1 cellular context compared by ENCODE assay signal in the genomic region with DNA sequence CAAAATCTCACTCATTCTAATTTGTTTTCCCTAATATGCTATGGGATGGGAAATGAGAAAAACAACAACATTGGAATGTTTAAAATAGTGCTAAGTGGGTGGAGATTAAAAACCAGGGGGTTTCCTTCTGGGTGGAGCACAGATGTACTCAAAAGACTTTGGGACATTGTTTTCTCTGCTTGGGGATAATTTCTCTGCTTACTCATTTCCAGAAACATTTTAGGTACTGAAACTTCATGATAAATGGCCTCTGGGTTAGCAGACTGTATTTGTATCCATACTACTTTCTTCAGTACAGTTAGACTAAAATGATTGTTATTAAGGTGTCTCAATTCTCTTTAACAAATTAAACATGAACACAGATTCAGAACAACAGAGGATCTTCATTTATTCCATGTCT.
TF ChIP-seq lines count a peak whose summit lies in the region.

No MANE protein-coding gene starts in this region.

TF ChIP-seq in GM12878, 131 proteins besides CTCF, POLR2A, EP300 and RAD21 (continued from another document and continues in another):
- TF ChIP-seq, protein P1, sequence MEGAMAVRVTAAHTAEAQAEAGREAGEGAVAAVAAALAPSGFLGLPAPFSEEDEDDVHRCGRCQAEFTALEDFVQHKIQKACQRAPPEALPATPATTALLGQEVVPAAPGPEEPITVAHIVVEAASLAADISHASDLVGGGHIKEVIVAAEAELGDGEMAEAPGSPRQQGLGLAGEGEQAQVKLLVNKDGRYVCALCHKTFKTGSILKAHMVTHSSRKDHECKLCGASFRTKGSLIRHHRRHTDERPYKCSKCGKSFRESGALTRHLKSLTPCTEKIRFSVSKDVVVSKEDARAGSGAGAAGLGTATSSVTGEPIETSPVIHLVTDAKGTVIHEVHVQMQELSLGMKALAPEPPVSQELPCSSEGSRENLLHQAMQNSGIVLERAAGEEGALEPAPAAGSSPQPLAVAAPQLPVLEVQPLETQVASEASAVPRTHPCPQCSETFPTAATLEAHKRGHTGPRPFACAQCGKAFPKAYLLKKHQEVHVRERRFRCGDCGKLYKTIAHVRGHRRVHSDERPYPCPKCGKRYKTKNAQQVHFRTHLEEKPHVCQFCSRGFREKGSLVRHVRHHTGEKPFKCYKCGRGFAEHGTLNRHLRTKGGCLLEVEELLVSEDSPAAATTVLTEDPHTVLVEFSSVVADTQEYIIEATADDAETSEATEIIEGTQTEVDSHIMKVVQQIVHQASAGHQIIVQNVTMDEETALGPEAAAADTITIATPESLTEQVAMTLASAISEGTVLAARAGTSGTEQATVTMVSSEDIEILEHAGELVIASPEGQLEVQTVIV (IDR thresholded peaks at IDR 0.05; ENCODE audit: borderline replicate concordance, partially characterized antibody): no peak
- TF ChIP-seq CHD2 (IDR thresholded peaks at IDR 0.05; ENCODE audit: borderline replicate concordance, low read depth, low read length): peak; percentile 26; the same call in 1 of the 2 replicates
- TF ChIP-seq NBN (IDR thresholded peaks at IDR 0.05): no peak; the same call in 1 of the 2 replicates
- TF ChIP-seq, protein P2, sequence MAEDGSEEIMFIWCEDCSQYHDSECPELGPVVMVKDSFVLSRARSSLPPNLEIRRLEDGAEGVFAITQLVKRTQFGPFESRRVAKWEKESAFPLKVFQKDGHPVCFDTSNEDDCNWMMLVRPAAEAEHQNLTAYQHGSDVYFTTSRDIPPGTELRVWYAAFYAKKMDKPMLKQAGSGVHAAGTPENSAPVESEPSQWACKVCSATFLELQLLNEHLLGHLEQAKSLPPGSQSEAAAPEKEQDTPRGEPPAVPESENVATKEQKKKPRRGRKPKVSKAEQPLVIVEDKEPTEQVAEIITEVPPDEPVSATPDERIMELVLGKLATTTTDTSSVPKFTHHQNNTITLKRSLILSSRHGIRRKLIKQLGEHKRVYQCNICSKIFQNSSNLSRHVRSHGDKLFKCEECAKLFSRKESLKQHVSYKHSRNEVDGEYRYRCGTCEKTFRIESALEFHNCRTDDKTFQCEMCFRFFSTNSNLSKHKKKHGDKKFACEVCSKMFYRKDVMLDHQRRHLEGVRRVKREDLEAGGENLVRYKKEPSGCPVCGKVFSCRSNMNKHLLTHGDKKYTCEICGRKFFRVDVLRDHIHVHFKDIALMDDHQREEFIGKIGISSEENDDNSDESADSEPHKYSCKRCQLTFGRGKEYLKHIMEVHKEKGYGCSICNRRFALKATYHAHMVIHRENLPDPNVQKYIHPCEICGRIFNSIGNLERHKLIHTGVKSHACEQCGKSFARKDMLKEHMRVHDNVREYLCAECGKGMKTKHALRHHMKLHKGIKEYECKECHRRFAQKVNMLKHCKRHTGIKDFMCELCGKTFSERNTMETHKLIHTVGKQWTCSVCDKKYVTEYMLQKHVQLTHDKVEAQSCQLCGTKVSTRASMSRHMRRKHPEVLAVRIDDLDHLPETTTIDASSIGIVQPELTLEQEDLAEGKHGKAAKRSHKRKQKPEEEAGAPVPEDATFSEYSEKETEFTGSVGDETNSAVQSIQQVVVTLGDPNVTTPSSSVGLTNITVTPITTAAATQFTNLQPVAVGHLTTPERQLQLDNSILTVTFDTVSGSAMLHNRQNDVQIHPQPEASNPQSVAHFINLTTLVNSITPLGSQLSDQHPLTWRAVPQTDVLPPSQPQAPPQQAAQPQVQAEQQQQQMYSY (CRISPR knock-in tag; IDR thresholded peaks at IDR 0.05): no peak
- TF ChIP-seq NFYA (IDR thresholded peaks at IDR 0.05; ENCODE audit: borderline replicate concordance, low read depth, low read length): no peak
- peak; percentile 76; the same call in 1 of the 2 replicates for TF ChIP-seq MTA3 (IDR thresholded peaks at IDR 0.05; ENCODE audit: borderline replicate concordance, low read length)
- no peak for TF ChIP-seq POLR2AphosphoS2 (IDR thresholded peaks at IDR 0.05; ENCODE audit: low read depth, low read length)
- TF ChIP-seq, protein P3, sequence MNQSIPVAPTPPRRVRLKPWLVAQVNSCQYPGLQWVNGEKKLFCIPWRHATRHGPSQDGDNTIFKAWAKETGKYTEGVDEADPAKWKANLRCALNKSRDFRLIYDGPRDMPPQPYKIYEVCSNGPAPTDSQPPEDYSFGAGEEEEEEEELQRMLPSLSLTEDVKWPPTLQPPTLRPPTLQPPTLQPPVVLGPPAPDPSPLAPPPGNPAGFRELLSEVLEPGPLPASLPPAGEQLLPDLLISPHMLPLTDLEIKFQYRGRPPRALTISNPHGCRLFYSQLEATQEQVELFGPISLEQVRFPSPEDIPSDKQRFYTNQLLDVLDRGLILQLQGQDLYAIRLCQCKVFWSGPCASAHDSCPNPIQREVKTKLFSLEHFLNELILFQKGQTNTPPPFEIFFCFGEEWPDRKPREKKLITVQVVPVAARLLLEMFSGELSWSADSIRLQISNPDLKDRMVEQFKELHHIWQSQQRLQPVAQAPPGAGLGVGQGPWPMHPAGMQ (IDR thresholded peaks at IDR 0.05; ENCODE audit: borderline replicate concordance): no peak
- TF ChIP-seq, protein P4, sequence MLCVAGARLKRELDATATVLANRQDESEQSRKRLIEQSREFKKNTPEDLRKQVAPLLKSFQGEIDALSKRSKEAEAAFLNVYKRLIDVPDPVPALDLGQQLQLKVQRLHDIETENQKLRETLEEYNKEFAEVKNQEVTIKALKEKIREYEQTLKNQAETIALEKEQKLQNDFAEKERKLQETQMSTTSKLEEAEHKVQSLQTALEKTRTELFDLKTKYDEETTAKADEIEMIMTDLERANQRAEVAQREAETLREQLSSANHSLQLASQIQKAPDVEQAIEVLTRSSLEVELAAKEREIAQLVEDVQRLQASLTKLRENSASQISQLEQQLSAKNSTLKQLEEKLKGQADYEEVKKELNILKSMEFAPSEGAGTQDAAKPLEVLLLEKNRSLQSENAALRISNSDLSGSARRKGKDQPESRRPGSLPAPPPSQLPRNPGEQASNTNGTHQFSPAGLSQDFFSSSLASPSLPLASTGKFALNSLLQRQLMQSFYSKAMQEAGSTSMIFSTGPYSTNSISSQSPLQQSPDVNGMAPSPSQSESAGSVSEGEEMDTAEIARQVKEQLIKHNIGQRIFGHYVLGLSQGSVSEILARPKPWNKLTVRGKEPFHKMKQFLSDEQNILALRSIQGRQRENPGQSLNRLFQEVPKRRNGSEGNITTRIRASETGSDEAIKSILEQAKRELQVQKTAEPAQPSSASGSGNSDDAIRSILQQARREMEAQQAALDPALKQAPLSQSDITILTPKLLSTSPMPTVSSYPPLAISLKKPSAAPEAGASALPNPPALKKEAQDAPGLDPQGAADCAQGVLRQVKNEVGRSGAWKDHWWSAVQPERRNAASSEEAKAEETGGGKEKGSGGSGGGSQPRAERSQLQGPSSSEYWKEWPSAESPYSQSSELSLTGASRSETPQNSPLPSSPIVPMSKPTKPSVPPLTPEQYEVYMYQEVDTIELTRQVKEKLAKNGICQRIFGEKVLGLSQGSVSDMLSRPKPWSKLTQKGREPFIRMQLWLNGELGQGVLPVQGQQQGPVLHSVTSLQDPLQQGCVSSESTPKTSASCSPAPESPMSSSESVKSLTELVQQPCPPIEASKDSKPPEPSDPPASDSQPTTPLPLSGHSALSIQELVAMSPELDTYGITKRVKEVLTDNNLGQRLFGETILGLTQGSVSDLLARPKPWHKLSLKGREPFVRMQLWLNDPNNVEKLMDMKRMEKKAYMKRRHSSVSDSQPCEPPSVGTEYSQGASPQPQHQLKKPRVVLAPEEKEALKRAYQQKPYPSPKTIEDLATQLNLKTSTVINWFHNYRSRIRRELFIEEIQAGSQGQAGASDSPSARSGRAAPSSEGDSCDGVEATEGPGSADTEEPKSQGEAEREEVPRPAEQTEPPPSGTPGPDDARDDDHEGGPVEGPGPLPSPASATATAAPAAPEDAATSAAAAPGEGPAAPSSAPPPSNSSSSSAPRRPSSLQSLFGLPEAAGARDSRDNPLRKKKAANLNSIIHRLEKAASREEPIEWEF (IDR thresholded peaks at IDR 0.05; ENCODE audit: insufficient replicate concordance, low read depth, low read length): no peak
- TF ChIP-seq PAX8 (IDR thresholded peaks at IDR 0.05): no peak
- no peak for TF ChIP-seq CBX3 (IDR thresholded peaks at IDR 0.05; ENCODE audit: borderline replicate concordance, low read depth)
- no peak; the same call in 1 of the 2 replicates for TF ChIP-seq PML (IDR thresholded peaks at IDR 0.05; ENCODE audit: low read length)
- TF ChIP-seq POLR2AphosphoS5 (IDR thresholded peaks at IDR 0.05; ENCODE audit: low read length): no peak
- TF ChIP-seq CHD4 (IDR thresholded peaks at IDR 0.05): no peak
- no peak for TF ChIP-seq ZSCAN29 (IDR thresholded peaks at IDR 0.05)
- TF ChIP-seq, protein P5, sequence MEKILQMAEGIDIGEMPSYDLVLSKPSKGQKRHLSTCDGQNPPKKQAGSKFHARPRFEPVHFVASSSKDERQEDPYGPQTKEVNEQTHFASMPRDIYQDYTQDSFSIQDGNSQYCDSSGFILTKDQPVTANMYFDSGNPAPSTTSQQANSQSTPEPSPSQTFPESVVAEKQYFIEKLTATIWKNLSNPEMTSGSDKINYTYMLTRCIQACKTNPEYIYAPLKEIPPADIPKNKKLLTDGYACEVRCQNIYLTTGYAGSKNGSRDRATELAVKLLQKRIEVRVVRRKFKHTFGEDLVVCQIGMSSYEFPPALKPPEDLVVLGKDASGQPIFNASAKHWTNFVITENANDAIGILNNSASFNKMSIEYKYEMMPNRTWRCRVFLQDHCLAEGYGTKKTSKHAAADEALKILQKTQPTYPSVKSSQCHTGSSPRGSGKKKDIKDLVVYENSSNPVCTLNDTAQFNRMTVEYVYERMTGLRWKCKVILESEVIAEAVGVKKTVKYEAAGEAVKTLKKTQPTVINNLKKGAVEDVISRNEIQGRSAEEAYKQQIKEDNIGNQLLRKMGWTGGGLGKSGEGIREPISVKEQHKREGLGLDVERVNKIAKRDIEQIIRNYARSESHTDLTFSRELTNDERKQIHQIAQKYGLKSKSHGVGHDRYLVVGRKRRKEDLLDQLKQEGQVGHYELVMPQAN (conservative IDR thresholded peaks at IDR 0.05): no peak
- TF ChIP-seq WRNIP1 (IDR thresholded peaks at IDR 0.05; ENCODE audit: borderline replicate concordance, low read depth, low read length): no peak
- no peak for TF ChIP-seq TCF7 (IDR thresholded peaks at IDR 0.05; ENCODE audit: borderline replicate concordance)
- TF ChIP-seq, protein P6, sequence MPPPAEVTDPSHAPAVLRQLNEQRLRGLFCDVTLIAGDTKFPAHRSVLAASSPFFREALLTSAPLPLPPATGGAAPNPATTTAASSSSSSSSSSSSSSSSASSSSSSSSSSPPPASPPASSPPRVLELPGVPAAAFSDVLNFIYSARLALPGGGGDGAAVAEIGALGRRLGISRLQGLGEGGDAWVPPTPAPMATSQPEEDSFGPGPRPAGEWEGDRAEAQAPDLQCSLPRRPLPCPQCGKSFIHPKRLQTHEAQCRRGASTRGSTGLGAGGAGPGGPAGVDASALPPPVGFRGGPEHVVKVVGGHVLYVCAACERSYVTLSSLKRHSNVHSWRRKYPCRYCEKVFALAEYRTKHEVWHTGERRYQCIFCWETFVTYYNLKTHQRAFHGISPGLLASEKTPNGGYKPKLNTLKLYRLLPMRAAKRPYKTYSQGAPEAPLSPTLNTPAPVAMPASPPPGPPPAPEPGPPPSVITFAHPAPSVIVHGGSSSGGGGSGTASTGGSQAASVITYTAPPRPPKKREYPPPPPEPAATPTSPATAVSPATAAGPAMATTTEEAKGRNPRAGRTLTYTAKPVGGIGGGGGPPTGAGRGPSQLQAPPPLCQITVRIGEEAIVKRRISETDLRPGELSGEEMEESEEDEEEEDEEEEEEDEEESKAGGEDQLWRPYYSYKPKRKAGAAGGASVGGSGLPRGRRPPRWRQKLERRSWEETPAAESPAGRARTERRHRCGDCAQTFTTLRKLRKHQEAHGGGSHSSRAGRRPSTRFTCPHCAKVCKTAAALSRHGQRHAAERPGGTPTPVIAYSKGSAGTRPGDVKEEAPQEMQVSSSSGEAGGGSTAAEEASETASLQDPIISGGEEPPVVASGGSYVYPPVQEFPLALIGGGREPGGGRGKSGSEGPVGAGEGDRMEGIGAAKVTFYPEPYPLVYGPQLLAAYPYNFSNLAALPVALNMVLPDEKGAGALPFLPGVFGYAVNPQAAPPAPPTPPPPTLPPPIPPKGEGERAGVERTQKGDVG (CRISPR knock-in tag; IDR thresholded peaks at IDR 0.05): no peak
- TF ChIP-seq EZH2 (IDR thresholded peaks at IDR 0.05; ENCODE audit: borderline replicate concordance, control insufficient read depth, low read depth, low read length): no peak
- no peak for TF ChIP-seq STAT3 (IDR thresholded peaks at IDR 0.05; ENCODE audit: low read depth, low read length)
- peak; percentile 66 for TF ChIP-seq RUNX3 (IDR thresholded peaks at IDR 0.05; ENCODE audit: low read length)
- TF ChIP-seq SUPT20H (IDR thresholded peaks at IDR 0.05; ENCODE audit: borderline replicate concordance, control insufficient read depth, low read depth, low read length): no peak
- TF ChIP-seq RCOR1 (conservative IDR thresholded peaks at IDR 0.05; ENCODE audit: low read depth, low read length): 0 out of 2 replicates have a peak, but pooled peaks have one; percentile 63
- peak; percentile 93 to 95 for TF ChIP-seq IKZF2 (IDR thresholded peaks at IDR 0.05)
- TF ChIP-seq, protein P7, sequence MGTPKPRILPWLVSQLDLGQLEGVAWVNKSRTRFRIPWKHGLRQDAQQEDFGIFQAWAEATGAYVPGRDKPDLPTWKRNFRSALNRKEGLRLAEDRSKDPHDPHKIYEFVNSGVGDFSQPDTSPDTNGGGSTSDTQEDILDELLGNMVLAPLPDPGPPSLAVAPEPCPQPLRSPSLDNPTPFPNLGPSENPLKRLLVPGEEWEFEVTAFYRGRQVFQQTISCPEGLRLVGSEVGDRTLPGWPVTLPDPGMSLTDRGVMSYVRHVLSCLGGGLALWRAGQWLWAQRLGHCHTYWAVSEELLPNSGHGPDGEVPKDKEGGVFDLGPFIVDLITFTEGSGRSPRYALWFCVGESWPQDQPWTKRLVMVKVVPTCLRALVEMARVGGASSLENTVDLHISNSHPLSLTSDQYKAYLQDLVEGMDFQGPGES (IDR thresholded peaks at IDR 0.05): no peak
- TF ChIP-seq, protein P8, sequence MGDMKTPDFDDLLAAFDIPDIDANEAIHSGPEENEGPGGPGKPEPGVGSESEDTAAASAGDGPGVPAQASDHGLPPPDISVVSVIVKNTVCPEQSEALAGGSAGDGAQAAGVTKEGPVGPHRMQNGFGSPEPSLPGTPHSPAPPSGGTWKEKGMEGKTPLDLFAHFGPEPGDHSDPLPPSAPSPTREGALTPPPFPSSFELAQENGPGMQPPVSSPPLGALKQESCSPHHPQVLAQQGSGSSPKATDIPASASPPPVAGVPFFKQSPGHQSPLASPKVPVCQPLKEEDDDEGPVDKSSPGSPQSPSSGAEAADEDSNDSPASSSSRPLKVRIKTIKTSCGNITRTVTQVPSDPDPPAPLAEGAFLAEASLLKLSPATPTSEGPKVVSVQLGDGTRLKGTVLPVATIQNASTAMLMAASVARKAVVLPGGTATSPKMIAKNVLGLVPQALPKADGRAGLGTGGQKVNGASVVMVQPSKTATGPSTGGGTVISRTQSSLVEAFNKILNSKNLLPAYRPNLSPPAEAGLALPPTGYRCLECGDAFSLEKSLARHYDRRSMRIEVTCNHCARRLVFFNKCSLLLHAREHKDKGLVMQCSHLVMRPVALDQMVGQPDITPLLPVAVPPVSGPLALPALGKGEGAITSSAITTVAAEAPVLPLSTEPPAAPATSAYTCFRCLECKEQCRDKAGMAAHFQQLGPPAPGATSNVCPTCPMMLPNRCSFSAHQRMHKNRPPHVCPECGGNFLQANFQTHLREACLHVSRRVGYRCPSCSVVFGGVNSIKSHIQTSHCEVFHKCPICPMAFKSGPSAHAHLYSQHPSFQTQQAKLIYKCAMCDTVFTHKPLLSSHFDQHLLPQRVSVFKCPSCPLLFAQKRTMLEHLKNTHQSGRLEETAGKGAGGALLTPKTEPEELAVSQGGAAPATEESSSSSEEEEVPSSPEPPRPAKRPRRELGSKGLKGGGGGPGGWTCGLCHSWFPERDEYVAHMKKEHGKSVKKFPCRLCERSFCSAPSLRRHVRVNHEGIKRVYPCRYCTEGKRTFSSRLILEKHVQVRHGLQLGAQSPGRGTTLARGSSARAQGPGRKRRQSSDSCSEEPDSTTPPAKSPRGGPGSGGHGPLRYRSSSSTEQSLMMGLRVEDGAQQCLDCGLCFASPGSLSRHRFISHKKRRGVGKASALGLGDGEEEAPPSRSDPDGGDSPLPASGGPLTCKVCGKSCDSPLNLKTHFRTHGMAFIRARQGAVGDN (IDR thresholded peaks at IDR 0.05): no peak
- no peak for TF ChIP-seq ZNF274 (IDR thresholded peaks at IDR 0.05; ENCODE audit: insufficient read depth, insufficient read length)
- TF ChIP-seq CREB1 (IDR thresholded peaks at IDR 0.05; ENCODE audit: low read depth): no peak
